18 cellular contexts compared by ENCODE assay signal in genomic region chr9:101438523-101438922, GRCh38. TPM values are rescaled to one million over a fixed set of nuclear protein-coding genes. Genes with fewer than 3 reads are reported as not detected.
DNase-seq lines count a peak whose midpoint lies in the region; ATAC-seq and TF ChIP-seq lines count a peak whose summit lies in the region.
"Had no signal": no experiment of that assay in that cellular context is flagged by ENCODE, and none has a peak within 500 bp of the region (broad histone marks: within the 10 kb centered on the region; RNA-seq: fewer than 3 reads in every experiment).

No MANE protein-coding gene starts in this region.

- ATAC-seq in GM18870 (IDR thresholded peaks at IDR 0.05; ENCODE audit: unreplicated experiment) (peak; percentile 50), body of pancreas (no peak)
- no peak for ATAC-seq in activated CD4-positive, alpha-beta T cell treated with anti-CD3 and anti-CD28 coated beads for 36 hours
- ATAC-seq: CD8-positive, alpha-beta T cell had no signal

- no peak overlapping the region for H3K4me3 Mint-ChIP-seq in activated CD4-positive, alpha-beta T cell treated with anti-CD3 and anti-CD28 coated beads for 36 hours
- H3K4me3 Mint-ChIP-seq: CD8-positive, alpha-beta T cell had no signal

- CTCF ChIA-PET in activated CD4-positive, alpha-beta T cell treated with anti-CD3 and anti-CD28 coated beads for 36 hours (lab: Charles Lee) = interaction anchor here (0.5 to 1.2 kb wide), 2 partner anchors 20 to 116 kb away, joined by 3 read pairs; no protein-coding TSS in a partner anchor

- no peak overlapping the region for H3K27ac Mint-ChIP-seq in activated CD4-positive, alpha-beta T cell treated with anti-CD3 and anti-CD28 coated beads for 36 hours
- H3K27ac Mint-ChIP-seq: CD8-positive, alpha-beta T cell had no signal

- peaks cover 2% of the 10 kb centered on the region for H3K4me1 Mint-ChIP-seq in activated CD4-positive, alpha-beta T cell treated with anti-CD3 and anti-CD28 coated beads for 36 hours

- H3K9me3 ChIP-seq in body of pancreas (no peaks in the 10 kb centered on the region), mucosa of stomach (ENCODE audit: control insufficient read depth, low read length) (no peaks in the 10 kb centered on the region)
- H3K9me3 ChIP-seq: BLaER1, SJCRH30 had no signal

- H3K27me3 ChIP-seq in body of pancreas (no peaks in the 10 kb centered on the region), mucosa of stomach (ENCODE audit: control insufficient read depth, insufficient read depth, low read length) (no peaks in the 10 kb centered on the region)
- H3K27me3 ChIP-seq: BLaER1 had no signal

- no peak overlapping the region for H3K4me3 ChIP-seq in body of pancreas
- H3K4me3 ChIP-seq in mucosa of stomach (ENCODE audit: low read length) = peak overlapping the region; percentile 5
- H3K4me3 ChIP-seq: BLaER1, SJCRH30 had no signal

- H3K36me3 Mint-ChIP-seq in activated CD4-positive, alpha-beta T cell treated with anti-CD3 and anti-CD28 coated beads for 36 hours (ENCODE audit: low read depth) = no peaks in the 10 kb centered on the region
- H3K36me3 Mint-ChIP-seq: CD8-positive, alpha-beta T cell had no signal

- 47 to 54% methylated on average over 3 of the region's 3 CpGs for WGBS in body of pancreas, 2 donors

- POLR2A ChIA-PET in activated CD4-positive, alpha-beta T cell treated with anti-CD3 and anti-CD28 coated beads for 36 hours (lab: Charles Lee) = no interaction called here

- DNase-seq in body of pancreas = no peak
- no peak for DNase-seq in activated CD4-positive, alpha-beta T cell treated with anti-CD3 and anti-CD28 coated beads for 36 hours
- DNase-seq in GM03348 (ENCODE audit: low spot score) = no peak
- no peak for DNase-seq in RPMI8226
- DNase-seq: CD8-positive, alpha-beta T cell; KG1; MV-4-11; NCI-H187; NCI-H2107; NCI-H2227 treated with DMSO at 0.1 percent for 48 hours; NCI-H524; NCI-H82; SJCRH30; SW 1271 had no signal

- intact Hi-C loops in body of pancreas (cut with DNase I) = no loop called here
- intact Hi-C loops in activated CD4-positive, alpha-beta T cell treated with anti-CD3 and anti-CD28 coated beads for 36 hours (cut with DNase I, micrococcal nuclease) = no loop called here

- TF ChIP-seq POLR2A in body of pancreas (IDR thresholded peaks at IDR 0.05) = no peak

- H3K27me3 Mint-ChIP-seq in activated CD4-positive, alpha-beta T cell treated with anti-CD3 and anti-CD28 coated beads for 36 hours = peaks cover 18% of the 10 kb centered on the region

- no peak overlapping the region for H3K9ac ChIP-seq in mucosa of stomach (ENCODE audit: low read length)
- H3K9ac ChIP-seq: BLaER1 had no signal

- peaks cover 78% of the 10 kb centered on the region for H3K4me1 ChIP-seq in body of pancreas
- H3K4me1 ChIP-seq in mucosa of stomach (ENCODE audit: control insufficient read depth, insufficient read depth, low read length) = peaks cover 48% of the 10 kb centered on the region
- H3K4me1 ChIP-seq: BLaER1 had no signal

- H3K27ac ChIP-seq in body of pancreas = peak overlapping the region; percentile 57 to 86 (median 72)
- H3K27ac ChIP-seq: BLaER1, SJCRH30 had no signal

- H3K36me3 ChIP-seq in body of pancreas (replicated peaks in 1 of 2; ENCODE audit: insufficient read depth in 1 of 2, low read depth in 2 of 2) = no peaks in the 10 kb centered on the region
- H3K36me3 ChIP-seq in mucosa of stomach (ENCODE audit: control insufficient read depth, insufficient read depth, low read length) = no peaks in the 10 kb centered on the region
- H3K36me3 ChIP-seq: BLaER1, SJCRH30 had no signal

- no peak for TF ChIP-seq CTCF in body of pancreas (IDR thresholded peaks at IDR 0.05)

- H3K9me3 Mint-ChIP-seq in activated CD4-positive, alpha-beta T cell treated with anti-CD3 and anti-CD28 coated beads for 36 hours (ENCODE audit: low read depth) = no peaks in the 10 kb centered on the region
- H3K9me3 Mint-ChIP-seq: CD8-positive, alpha-beta T cell had no signal

RNA-seq across cellular contexts. Expression of gene ALDOB, which starts 2.9 kb away (rescaled TPM):
- total RNA-seq in body of pancreas = 10 to 100 TPM; 23.4 to 86.6 TPM
- not detected for total RNA-seq in activated CD4-positive, alpha-beta T cell treated with anti-CD3 and anti-CD28 coated beads for 36 hours
- total RNA-seq: A673; CD8-positive, alpha-beta T cell; SJCRH30 had no signal

RNA-seq across cellular contexts. Expression of gene ZNF189, which starts 39.9 kb away (rescaled TPM):
- total RNA-seq in body of pancreas = 10 to 100 TPM; 25.1 to 25.2 TPM
- total RNA-seq in activated CD4-positive, alpha-beta T cell treated with anti-CD3 and anti-CD28 coated beads for 36 hours = 10 to 100 TPM; 10.2 to 13.1 TPM

RNA-seq across cellular contexts. Expression of gene MRPL50, which starts 40.1 kb away (rescaled TPM):
- total RNA-seq in body of pancreas = 1 to 10 TPM; 3.6 to 7.3 TPM
- total RNA-seq in activated CD4-positive, alpha-beta T cell treated with anti-CD3 and anti-CD28 coated beads for 36 hours = 10 to 100 TPM; 15.5 to 17.0 TPM

RNA-seq across cellular contexts. Expression of gene BAAT, which starts 53.7 kb away (rescaled TPM):
- total RNA-seq in body of pancreas = 1 to 10 TPM; 1.0 to 2.6 TPM
- total RNA-seq in activated CD4-positive, alpha-beta T cell treated with anti-CD3 and anti-CD28 coated beads for 36 hours = under 1 TPM in 1 of 2 experiments, not detected in 1; 0.07 TPM
- total RNA-seq: CD8-positive, alpha-beta T cell had no signal

Comparison
In these comparisons a context has a peak if more than half of its experiments do, and no peak if none do; other contexts are left out.
1. RNA of gene ALDOB, which starts 2.9 kb away (total RNA-seq): 23.4 to 86.6 TPM in body of pancreas; not detected in activated CD4-positive, alpha-beta T cell treated with anti-CD3 and anti-CD28 coated beads for 36 hours; every median in the first group is over 10 times any median in the second.